Comparison of ENCODE assay signal across 21 cellular contexts in the genomic region with DNA sequence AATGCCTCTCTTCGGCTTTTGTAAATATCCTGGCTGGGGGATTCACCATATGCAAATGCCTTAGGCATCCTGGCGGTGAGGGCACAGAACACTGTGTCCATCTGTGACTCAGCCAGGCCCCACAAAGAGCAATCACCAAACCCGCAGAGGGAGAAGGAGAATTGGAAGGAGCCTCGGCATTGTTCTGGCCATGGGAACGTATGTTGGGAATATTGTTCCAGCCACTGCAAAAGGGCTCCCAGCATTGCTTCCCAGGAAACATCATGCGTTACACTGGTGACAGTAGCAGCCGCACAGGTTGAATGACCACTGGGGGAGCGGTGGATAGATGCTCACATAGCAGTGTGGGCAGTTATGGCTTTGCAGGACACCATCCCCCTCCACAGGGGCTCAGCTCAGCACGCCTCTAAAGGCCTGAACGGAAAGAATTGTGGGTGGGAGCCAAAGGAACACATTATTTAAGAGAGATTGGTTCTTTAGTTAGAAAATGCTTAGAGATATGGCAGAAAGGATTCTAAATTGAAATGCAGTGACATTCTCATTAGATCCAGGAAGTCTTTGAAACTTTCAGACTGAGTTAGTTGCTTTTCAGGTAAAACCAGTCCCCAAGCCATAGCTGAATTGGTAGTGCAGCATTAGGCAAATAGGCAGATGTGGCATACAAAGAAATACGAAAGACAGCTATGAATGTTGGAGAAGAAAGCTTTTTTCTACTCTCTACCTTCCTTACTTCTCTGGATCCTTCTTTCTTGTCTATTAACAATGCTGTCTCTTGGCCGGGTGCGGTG.
DNase-seq lines count a peak whose midpoint lies in the region; ATAC-seq and TF ChIP-seq lines count a peak whose summit lies in the region.
"Had no signal": no experiment of that assay in that cellular context is flagged by ENCODE, and none has a peak within 500 bp of the region (broad histone marks: within the 10 kb centered on the region; RNA-seq: fewer than 3 reads in every experiment).

No MANE protein-coding gene starts in this region.

- intact Hi-C loops in thyroid gland (cut with DNase I) = loop anchor here (10.0 kb wide), 1 partner anchor 57 kb away; no protein-coding TSS in a partner anchor

- H3K27me3 Mint-ChIP-seq in naive thymus-derived CD8-positive, alpha-beta T cell = peaks cover 0 to 12% (median 4%) of the 10 kb centered on the region in 5 donors
- H3K27me3 Mint-ChIP-seq: progenitor cell of endocrine pancreas had no signal

- H3K4me1 Mint-ChIP-seq in naive thymus-derived CD8-positive, alpha-beta T cell = peaks cover 0 to 3% (median 0%) of the 10 kb centered on the region in 4 donors
- H3K4me1 Mint-ChIP-seq: CD4-positive, CD25-positive, alpha-beta regulatory T cell; stimulated activated effector memory CD8-positive, alpha-beta T cell treated with anti-CD3 and anti-CD28 coated beads, Interleukin-12 subunit alpha, Interleukin-12 subunit beta, amount 100 ng/mL, for 72 hours had no signal

- no peak for TF ChIP-seq POLR2A in thyroid gland (IDR thresholded peaks at IDR 0.05)

- DNase-seq in DMS53 (lab: John Stamatoyannopoulos, UW) = peak; percentile 29
- no peak for DNase-seq in DMS53 treated with DMSO at 0.1 percent for 48 hours (lab: John Stamatoyannopoulos, UW; ENCODE audit: unreplicated experiment)
- DNase-seq in brain microvascular endothelial cell = no peak
- DNase-seq in islet precursor cell = peak; percentile 60
- no peak for DNase-seq in thyroid gland
- DNase-seq in AG20443 (ENCODE audit: low spot score) = no peak
- no peak for DNase-seq in WERI-Rb-1
- no peak for DNase-seq in naive thymus-derived CD8-positive, alpha-beta T cell
- DNase-seq: 8988T; activated naive CD4-positive, alpha-beta T cell treated with anti-CD3 and anti-CD28 coated beads for 36 hours; CD4-positive, CD25-positive, alpha-beta regulatory T cell; GM23248; hippocampal formation; Kasumi-1; left lung; NCI-H1436 treated with DMSO at 0.1 percent for 48 hours; NCI-H226 had no signal

- POLR2A ChIA-PET in naive thymus-derived CD8-positive, alpha-beta T cell (lab: Charles Lee) = no interaction called here

- TF ChIP-seq CTCF in brain microvascular endothelial cell (IDR thresholded peaks at IDR 0.05; ENCODE audit: low read depth, low read length, missing control alignments) (peak; percentile 8), thyroid gland (IDR thresholded peaks at IDR 0.05) (no peak), WERI-Rb-1 (IDR thresholded peaks at IDR 0.05; ENCODE audit: low read depth, low read length) (no peak)

- H3K9me3 ChIP-seq in thyroid gland = no peaks in the 10 kb centered on the region
- no peaks in the 10 kb centered on the region for H3K9me3 ChIP-seq in WERI-Rb-1 (ENCODE audit: severe bottlenecking)
- H3K9me3 ChIP-seq: left lung had no signal

- H3K4me1 ChIP-seq in thyroid gland = peaks cover 60 to 73% of the 10 kb centered on the region in 2 donors

- H3K27ac Mint-ChIP-seq in naive thymus-derived CD8-positive, alpha-beta T cell = no peak overlapping the region
- H3K27ac Mint-ChIP-seq: activated naive CD4-positive, alpha-beta T cell treated with anti-CD3 and anti-CD28 coated beads for 36 hours; CD4-positive, CD25-positive, alpha-beta regulatory T cell; progenitor cell of endocrine pancreas; stimulated activated effector memory CD8-positive, alpha-beta T cell treated with anti-CD3 and anti-CD28 coated beads, Interleukin-12 subunit alpha, Interleukin-12 subunit beta, amount 100 ng/mL, for 72 hours; T-helper 1 cell treated with Interleukin-12 subunit alpha and Interleukin-12 subunit beta and Interleukin-4 antibody, amounts not matched to agents 30 μg/mL and 1 μg/mL, for 36 hours had no signal

- no peak overlapping the region for H3K27ac ChIP-seq in brain microvascular endothelial cell
- H3K27ac ChIP-seq in thyroid gland = peak overlapping the region; percentile 83 to 96 (median 95)
- H3K27ac ChIP-seq in WERI-Rb-1 = no peak overlapping the region
- H3K27ac ChIP-seq: GM23248 had no signal

- ATAC-seq in naive thymus-derived CD8-positive, alpha-beta T cell = no peak
- ATAC-seq: left lung; Right ventricle myocardium inferior; stimulated activated effector memory CD8-positive, alpha-beta T cell treated with anti-CD3 and anti-CD28 coated beads, Interleukin-12 subunit alpha, Interleukin-12 subunit beta, amount 100 ng/mL, for 72 hours had no signal

- no peaks in the 10 kb centered on the region for H3K27me3 ChIP-seq in brain microvascular endothelial cell (replicated peaks)
- no peaks in the 10 kb centered on the region for H3K27me3 ChIP-seq in thyroid gland
- no peaks in the 10 kb centered on the region for H3K27me3 ChIP-seq in WERI-Rb-1 (ENCODE audit: insufficient read depth, low read depth, severe bottlenecking)
- H3K27me3 ChIP-seq: left lung had no signal

- H3K4me3 Mint-ChIP-seq in naive thymus-derived CD8-positive, alpha-beta T cell = no peak overlapping the region
- H3K4me3 Mint-ChIP-seq: activated naive CD4-positive, alpha-beta T cell treated with anti-CD3 and anti-CD28 coated beads for 36 hours; CD4-positive, CD25-positive, alpha-beta regulatory T cell; stimulated activated effector memory CD8-positive, alpha-beta T cell treated with anti-CD3 and anti-CD28 coated beads, Interleukin-12 subunit alpha, Interleukin-12 subunit beta, amount 100 ng/mL, for 72 hours; T-helper 1 cell treated with Interleukin-12 subunit alpha and Interleukin-12 subunit beta and Interleukin-4 antibody, amounts not matched to agents 30 μg/mL and 1 μg/mL, for 36 hours had no signal

- H3K4me3 ChIP-seq in brain microvascular endothelial cell (ENCODE audit: low read depth, low read length) (no peak overlapping the region), thyroid gland (replicated peaks in 1 of 3) (no peak overlapping the region), WERI-Rb-1 (ENCODE audit: low read depth, low read length) (no peak overlapping the region)
- H3K4me3 ChIP-seq: GM23248, left lung had no signal

- H3K36me3 ChIP-seq in brain microvascular endothelial cell (replicated peaks) (no peaks in the 10 kb centered on the region), thyroid gland (no peaks in the 10 kb centered on the region), WERI-Rb-1 (no peaks in the 10 kb centered on the region)
- H3K36me3 ChIP-seq: left lung had no signal

- in situ Hi-C loops in brain microvascular endothelial cell (cut with HindIII; ENCODE audit: low pct_ligation_motif_present, low sequenced_read_pairs) = loop anchor here (25.0 kb wide), 1 partner anchor 179 kb away; no protein-coding TSS in a partner anchor

- no peaks in the 10 kb centered on the region for H3K9me3 Mint-ChIP-seq in naive thymus-derived CD8-positive, alpha-beta T cell
- H3K9me3 Mint-ChIP-seq: activated naive CD4-positive, alpha-beta T cell treated with anti-CD3 and anti-CD28 coated beads for 36 hours; stimulated activated effector memory CD8-positive, alpha-beta T cell treated with anti-CD3 and anti-CD28 coated beads, Interleukin-12 subunit alpha, Interleukin-12 subunit beta, amount 100 ng/mL, for 72 hours; T-helper 1 cell treated with Interleukin-12 subunit alpha and Interleukin-12 subunit beta and Interleukin-4 antibody, amounts not matched to agents 30 μg/mL and 1 μg/mL, for 36 hours had no signal

- 89 to 95% methylated on average over 13 of the region's 13 CpGs for WGBS in thyroid gland, 2 donors

- no peaks in the 10 kb centered on the region for H3K36me3 Mint-ChIP-seq in naive thymus-derived CD8-positive, alpha-beta T cell
- H3K36me3 Mint-ChIP-seq: CD4-positive, CD25-positive, alpha-beta regulatory T cell; stimulated activated effector memory CD8-positive, alpha-beta T cell treated with anti-CD3 and anti-CD28 coated beads, Interleukin-12 subunit alpha, Interleukin-12 subunit beta, amount 100 ng/mL, for 72 hours had no signal

Comparison
In these comparisons a context has a peak if more than half of its experiments do, and no peak if none do; other contexts are left out.
1. DNase-seq: peak in DMS53 (single experiment) and islet precursor cell (single experiment); none in DMS53 treated with DMSO at 0.1 percent for 48 hours (single experiment), brain microvascular endothelial cell (single experiment), thyroid gland (0 of 2), AG20443 (single experiment), WERI-Rb-1 (single experiment) and naive thymus-derived CD8-positive, alpha-beta T cell (0 of 10).
2. H3K27ac ChIP-seq: peak in thyroid gland (3 of 3); none in brain microvascular endothelial cell (single experiment) and WERI-Rb-1 (single experiment).